ENCODE assay signal across 1 cellular context in the genomic region with DNA sequence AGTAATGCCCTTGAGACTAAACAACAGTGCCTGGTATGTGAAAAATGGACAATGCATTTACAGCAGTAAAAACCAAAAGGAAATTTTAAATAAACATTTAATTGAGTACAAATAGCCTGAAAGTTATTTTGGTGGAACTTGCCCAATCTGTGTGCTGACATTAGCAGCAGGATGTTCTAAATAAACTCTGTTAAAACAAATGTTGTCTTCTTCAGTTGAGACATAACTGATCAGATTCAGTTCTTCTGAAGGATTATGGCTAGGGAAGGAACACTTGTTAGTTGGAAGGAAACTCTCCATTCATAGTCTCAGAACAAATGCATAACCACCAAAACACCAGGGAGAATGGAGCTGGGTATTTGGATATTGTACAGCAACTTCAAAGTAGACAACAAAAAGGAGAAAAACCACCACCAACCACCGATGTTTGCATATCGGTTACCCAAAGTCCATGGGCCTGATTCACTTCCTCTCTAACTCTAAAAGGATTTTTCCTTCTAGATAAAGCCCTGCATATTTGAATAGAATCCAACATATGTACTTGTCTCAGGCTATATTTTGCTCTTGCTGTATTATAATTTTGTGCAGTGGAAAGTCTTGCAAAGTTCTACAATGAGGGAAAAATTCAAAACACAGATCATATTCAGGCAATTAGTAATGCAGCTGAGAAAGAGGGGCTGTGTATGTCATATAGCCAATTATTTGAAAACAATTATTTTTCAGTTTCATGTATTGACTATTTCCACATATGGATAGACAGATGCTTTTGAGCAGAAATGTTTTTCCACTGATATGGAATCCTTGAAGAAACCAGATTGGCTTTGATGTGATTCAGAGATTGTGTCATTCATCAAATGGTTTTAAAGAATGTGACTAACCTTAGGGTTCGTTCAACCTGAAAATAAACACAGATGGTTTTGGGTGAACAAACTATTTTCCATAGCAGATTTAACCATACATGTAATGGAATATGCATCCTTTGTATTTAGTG.
TF ChIP-seq lines count a peak whose summit lies in the region.

No MANE protein-coding gene starts in this region.

TF ChIP-seq in IMR-90, 13 proteins besides CTCF, POLR2A, EP300 and RAD21 (continued from another document):
- TF ChIP-seq FOS (IDR thresholded peaks at IDR 0.05; ENCODE audit: low read depth, low read length) = no peak
